Comparison of ENCODE assay signal across 12 cellular contexts in the genomic region with DNA sequence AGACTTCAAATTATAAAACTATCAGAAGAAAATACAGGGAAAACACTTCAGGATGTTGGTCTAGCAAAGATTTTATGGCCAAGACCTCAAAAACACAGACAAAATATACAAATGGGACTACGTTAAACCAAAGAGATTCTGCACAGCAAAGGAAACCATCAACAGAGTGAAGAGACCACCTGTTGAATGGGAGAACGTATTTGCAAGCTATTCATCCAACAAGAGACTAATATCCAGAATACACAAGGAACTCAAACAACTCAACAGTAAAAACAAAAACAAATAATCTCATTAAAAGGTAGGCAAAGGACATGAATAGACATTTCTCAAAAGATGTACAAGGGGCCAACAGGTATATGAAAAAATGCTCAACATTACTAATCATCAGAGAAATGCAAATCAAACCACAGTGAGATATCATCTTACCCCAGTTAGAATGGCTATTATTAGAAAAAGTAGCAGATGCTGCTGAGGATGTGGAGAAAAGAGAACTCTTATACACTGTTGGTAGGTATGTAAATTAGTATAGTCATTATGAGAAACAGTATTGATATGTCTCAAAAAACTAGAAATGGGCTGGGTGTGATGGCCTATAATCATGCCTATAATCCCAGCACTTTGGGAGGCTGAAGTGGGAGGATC.
DNase-seq lines count a peak whose midpoint lies in the region; ATAC-seq and TF ChIP-seq lines count a peak whose summit lies in the region.
"Had no signal": no experiment of that assay in that cellular context is flagged by ENCODE, and none has a peak within 500 bp of the region (broad histone marks: within the 10 kb centered on the region; RNA-seq: fewer than 3 reads in every experiment).

No MANE protein-coding gene starts in this region.

- DNase-seq in MM.1S (peak; percentile 59), RKO (ENCODE audit: low spot score) (no peak), D341Med (ENCODE audit: low spot score) (no peak), NCI-H774 (lab: John Stamatoyannopoulos, UW) (no peak), endothelial cell (ENCODE audit: low spot score) (no peak)
- DNase-seq: activated T-cell treated with anti-CD3 and anti-CD28 coated beads, Interleukin-2, amount 50 U/mL, for 72 hours; brain microvascular endothelial cell; CD4-positive, alpha-beta memory T cell; small intestine had no signal

- H3K27me3 ChIP-seq in MM.1S (replicated peaks; ENCODE audit: insufficient read depth, low read length): no peaks in the 10 kb centered on the region

- no peaks in the 10 kb centered on the region; the same call in 1 of the 2 replicates for H3F3A ChIP-seq in MM.1S (ENCODE audit: insufficient read depth, low read length)

- H3K9me3 ChIP-seq in MM.1S (replicated peaks; ENCODE audit: insufficient read depth, low read length): no peaks in the 10 kb centered on the region

- H3K4me1 Mint-ChIP-seq in endothelial cell (ENCODE audit: unreplicated experiment): no peaks in the 10 kb centered on the region

- H3K27me3 Mint-ChIP-seq in endothelial cell (ENCODE audit: unreplicated experiment): peaks cover 3% of the 10 kb centered on the region

- H3K4me3 ChIP-seq in MM.1S (ENCODE audit: low read length): no peak overlapping the region

- H3K79me2 ChIP-seq in MM.1S (ENCODE audit: low read length): no peaks in the 10 kb centered on the region

- no peaks in the 10 kb centered on the region for H4K20me1 ChIP-seq in MM.1S (ENCODE audit: insufficient read depth, low read length)

- no peaks in the 10 kb centered on the region for H3K36me3 Mint-ChIP-seq in endothelial cell (ENCODE audit: low read depth, unreplicated experiment)
- H3K36me3 Mint-ChIP-seq: CD4-positive, alpha-beta memory T cell had no signal

- H3K27ac Mint-ChIP-seq in endothelial cell (ENCODE audit: unreplicated experiment): no peak overlapping the region
- H3K27ac Mint-ChIP-seq: CD4-positive, alpha-beta memory T cell had no signal

- H3K4me2 ChIP-seq in MM.1S (ENCODE audit: low read depth, low read length): peak overlapping the region; percentile 12; the same call in 1 of the 2 replicates

- no peaks in the 10 kb centered on the region for H3K9me2 ChIP-seq in MM.1S (replicated peaks; ENCODE audit: insufficient read depth, low read length)

- H3K4me3 Mint-ChIP-seq in endothelial cell (ENCODE audit: unreplicated experiment): no peak overlapping the region
- H3K4me3 Mint-ChIP-seq: activated T-cell treated with anti-CD3 and anti-CD28 coated beads, Interleukin-2, amount 50 U/mL, for 72 hours had no signal

- H3K4me1 ChIP-seq in MM.1S (ENCODE audit: low read length): peaks cover 3% of the 10 kb centered on the region; the same call in 1 of the 2 replicates

- H3K27ac ChIP-seq in MM.1S (ENCODE audit: low read length): no peak overlapping the region
- H3K27ac ChIP-seq: brain microvascular endothelial cell had no signal

- no peak overlapping the region for H2AFZ ChIP-seq in MM.1S (ENCODE audit: low read length)

- no peaks in the 10 kb centered on the region for H3K36me3 ChIP-seq in MM.1S (replicated peaks; ENCODE audit: insufficient read depth, low read length)
- H3K36me3 ChIP-seq: brain microvascular endothelial cell had no signal

- H3K9me3 Mint-ChIP-seq in endothelial cell (ENCODE audit: unreplicated experiment): no peaks in the 10 kb centered on the region
- H3K9me3 Mint-ChIP-seq: activated T-cell treated with anti-CD3 and anti-CD28 coated beads, Interleukin-2, amount 50 U/mL, for 72 hours had no signal

- no peak overlapping the region for H3K9ac ChIP-seq in MM.1S (ENCODE audit: low read length)

- peak; percentile 97 for ATAC-seq in GM18858 (IDR thresholded peaks at IDR 0.05; ENCODE audit: unreplicated experiment)
- ATAC-seq in GM21390 (IDR thresholded peaks at IDR 0.05; ENCODE audit: unreplicated experiment): peak; percentile 98
- peak; percentile 94 for ATAC-seq in HG03025 (IDR thresholded peaks at IDR 0.05; ENCODE audit: low FRiP score, unreplicated experiment)

- TF ChIP-seq CTCF in MM.1S (IDR thresholded peaks at IDR 0.05; ENCODE audit: low read length) (no peak), endothelial cell (IDR thresholded peaks at IDR 0.05; ENCODE audit: unreplicated experiment) (no peak)
